13 cellular contexts compared by ENCODE assay signal in the genomic region with DNA sequence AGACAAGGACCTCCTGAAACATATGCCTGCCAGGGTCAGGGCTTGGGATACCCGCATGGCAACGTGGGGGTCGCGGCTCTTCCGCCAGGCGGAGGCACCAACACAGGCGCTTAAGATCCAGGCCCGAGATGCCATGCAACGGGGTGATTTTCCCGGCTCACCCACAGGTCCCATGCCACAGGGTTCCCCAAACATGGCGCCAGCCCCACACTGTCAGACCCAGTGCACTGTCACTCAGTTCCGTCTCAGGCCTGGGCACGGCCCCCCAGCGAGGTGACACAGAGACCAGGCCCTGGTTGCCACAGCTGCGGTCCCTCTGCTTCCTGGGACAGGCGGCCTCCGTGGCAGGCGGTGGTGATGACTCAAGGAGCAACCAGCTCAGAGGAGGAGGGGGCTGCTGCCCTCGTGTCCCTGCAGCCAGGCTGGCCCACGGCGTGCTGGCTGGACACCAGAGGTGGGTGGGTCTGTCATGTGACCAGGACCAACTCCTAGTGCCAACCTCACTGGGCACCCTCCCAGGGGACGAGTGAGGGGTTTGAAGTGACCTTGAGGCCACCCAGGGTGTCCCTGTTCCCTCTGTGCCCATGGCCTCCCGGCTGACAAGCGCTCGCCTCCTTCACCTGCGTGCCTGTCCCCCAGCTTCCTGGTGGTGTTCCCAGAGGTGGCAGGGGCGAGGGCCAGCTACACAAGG. TPM values are rescaled to one million over a fixed set of nuclear protein-coding genes. Genes with fewer than 3 reads are reported as not detected.
DNase-seq lines count a peak whose midpoint lies in the region; TF ChIP-seq lines count a peak whose summit lies in the region.
"Had no signal": no experiment of that assay in that cellular context is flagged by ENCODE, and none has a peak within 500 bp of the region (broad histone marks: within the 10 kb centered on the region; RNA-seq: fewer than 3 reads in every experiment).

No MANE protein-coding gene starts in this region.

- H3K27me3 ChIP-seq in right atrium auricular region (no peaks in the 10 kb centered on the region), suprapubic skin (no peaks in the 10 kb centered on the region)

- H3K27ac ChIP-seq in right atrium auricular region (peak overlapping the region; percentile 48 to 83), suprapubic skin (no peak overlapping the region)

- H3K4me1 ChIP-seq in right atrium auricular region (peaks cover 0 to 23% of the 10 kb centered on the region in 2 donors), suprapubic skin (peaks cover 2% of the 10 kb centered on the region)

- TF ChIP-seq CTCF in right atrium auricular region (IDR thresholded peaks at IDR 0.05) (no peak), suprapubic skin (IDR thresholded peaks at IDR 0.05) (no peak)

- WGBS in suprapubic skin = 91% methylated on average over 12 of the region's 27 CpGs

- H3K9me3 ChIP-seq in right atrium auricular region (no peaks in the 10 kb centered on the region), suprapubic skin (no peaks in the 10 kb centered on the region)

- H3K36me3 ChIP-seq in right atrium auricular region (no peaks in the 10 kb centered on the region), suprapubic skin (no peaks in the 10 kb centered on the region)

- H3K4me3 ChIP-seq in right atrium auricular region = no peak overlapping the region
- H3K4me3 ChIP-seq in suprapubic skin = no peak overlapping the region

- DNase-seq in activated effector memory CD4-positive, alpha-beta T cell treated with anti-CD3 and anti-CD28 coated beads, Interleukin-2, amount 50 U/mL, for 16 hours = peak; percentile 69
- no peak for DNase-seq in activated effector memory CD4-positive, alpha-beta T cell treated with Interleukin-2 at 50 U/mL for 16 hours
- DNase-seq in RPMI7951 (ENCODE audit: low read depth) (peak; percentile 32), right atrium auricular region (ENCODE audit: low spot score) (no peak), suprapubic skin (ENCODE audit: low spot score in 2 of 2) (peak; percentile 67 to 72), OCI-M1 (lab: John Stamatoyannopoulos, UW) (no peak), DMS153 treated with DMSO at 0.1 percent for 48 hours (lab: John Stamatoyannopoulos, UW; ENCODE audit: unreplicated experiment) (no peak), AG08396 (ENCODE audit: low spot score) (no peak)
- DNase-seq: activated naive CD8-positive, alpha-beta T cell treated with anti-CD3 and anti-CD28 coated beads, Interleukin-2, amount 10 ng/mL, durations not matched to agents 7 days and 5 days; AML-193; NCI-H146 had no signal

- TF ChIP-seq POLR2A in suprapubic skin (IDR thresholded peaks at IDR 0.05) = no peak

- no peak for TF ChIP-seq EP300 in suprapubic skin (IDR thresholded peaks at IDR 0.05)

RNA-seq across cellular contexts. Expression of a gene that starts 4.9 kb away (rescaled TPM):
- not detected in 2 replicates for total RNA-seq in RPMI7951 (2014; rRNA removed; shearing (Covaris generic))
- total RNA-seq in right atrium auricular region = 10 to 100 TPM in 1 of 2 donors, 1 to 10 TPM in 1; 1.0 to 17.5 TPM
- total RNA-seq in suprapubic skin = not detected
- total RNA-seq: mesothelial cell of epicardium, OCI-LY7 had no signal

RNA-seq across cellular contexts. Expression of a gene that starts 15.7 kb away (rescaled TPM):
- not detected in 2 replicates for total RNA-seq in RPMI7951 (2014; rRNA removed; shearing (Covaris generic))
- total RNA-seq in right atrium auricular region = not detected
- total RNA-seq in suprapubic skin = not detected
- total RNA-seq: mesothelial cell of epicardium, OCI-LY7 had no signal

RNA-seq across cellular contexts. Expression of a gene that starts 44.8 kb away (rescaled TPM):
- not detected in 2 replicates for total RNA-seq in RPMI7951 (2014; rRNA removed; shearing (Covaris generic))
- under 1 TPM in 1 of 2 donors, not detected in 1; 0.31 TPM for total RNA-seq in right atrium auricular region
- under 1 TPM in 2 of 4 donors, not detected in 2; 0.21 to 0.70 TPM for total RNA-seq in suprapubic skin

Comparison
In these comparisons a context has a peak if more than half of its experiments do, and no peak if none do; other contexts are left out.
1. DNase-seq: peak in activated effector memory CD4-positive, alpha-beta T cell treated with anti-CD3 and anti-CD28 coated beads, Interleukin-2, amount 50 U/mL, for 16 hours (single experiment), RPMI7951 (single experiment) and suprapubic skin (2 of 2); none in activated effector memory CD4-positive, alpha-beta T cell treated with Interleukin-2 at 50 U/mL for 16 hours (single experiment), right atrium auricular region (single experiment), OCI-M1 (single experiment), DMS153 treated with DMSO at 0.1 percent for 48 hours (single experiment) and AG08396 (single experiment).